Comparison of ENCODE assay signal across 7 cellular contexts in the genomic region with DNA sequence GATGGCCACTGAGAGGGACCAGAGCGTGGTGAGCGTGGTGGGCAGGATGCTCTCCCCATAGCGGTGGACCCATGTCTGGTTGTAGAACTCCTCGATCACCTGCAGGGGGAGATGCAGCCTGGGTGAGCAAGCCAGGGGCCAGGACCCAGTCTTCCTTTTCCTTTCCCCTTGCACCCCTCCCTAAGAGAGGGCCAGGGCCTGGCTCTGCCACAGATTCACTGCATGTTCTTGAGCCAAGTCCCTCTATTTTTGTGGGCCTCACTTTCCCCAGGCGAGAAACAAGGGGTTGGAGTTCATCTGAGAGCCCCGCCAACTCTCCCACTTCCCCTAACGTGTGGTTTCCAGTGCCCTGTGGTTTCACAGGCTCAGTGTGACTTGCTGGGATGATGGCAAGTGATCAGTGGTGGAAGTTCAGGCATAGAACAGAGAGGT. TPM values are rescaled to one million over a fixed set of nuclear protein-coding genes. Genes with fewer than 3 reads are reported as not detected.
A peak's percentile ranks its signal among the peaks of the same experiment; 100 is the strongest.
DNase-seq lines count a peak whose midpoint lies in the region; ATAC-seq, FAIRE-seq and TF ChIP-seq lines count a peak whose summit lies in the region.

No MANE protein-coding gene starts in this region.

- H3K9me3 ChIP-seq in HepG2 (ENCODE audit: low read length) (no peaks in the 10 kb centered on the region), tibial artery (no peaks in the 10 kb centered on the region)

- in situ Hi-C loops in HepG2 (cut with HindIII; ENCODE audit: extremely low pct_ligation_motif_present, low pct_unique_long_range_greater_than_20kb) = no loop called here

- no peak overlapping the region for H3K27ac ChIP-seq in HepG2 (ENCODE audit: extremely low read length, insufficient read depth, low read length)
- H3K27ac ChIP-seq in tibial artery = no peak overlapping the region

- H3K36me3 ChIP-seq in bronchial epithelial cell (ENCODE audit: control insufficient read depth, insufficient read depth, low read length) (peaks cover 68% of the 10 kb centered on the region), HepG2 (replicated peaks in 1 of 2; ENCODE audit: control insufficient read depth in 1 of 2, insufficient read depth in 2 of 2, low read length in 2 of 2) (peaks cover 82 to 100% of the 10 kb centered on the region in 2 experiments), tibial artery (peaks cover 33 to 64% (median 45%) of the 10 kb centered on the region in 3 donors)

- TF ChIP-seq POLR2A in HepG2 (IDR thresholded peaks at IDR 0.05; ENCODE audit: insufficient read depth in 1 of 2, low read depth in 2 of 2, low read length in 2 of 2) = no peak

- CTCF ChIA-PET in HepG2 (lab: Yijun Ruan, JAX; ENCODE audit: low intra/inter-chr PET ratio, low total read pairs) = interaction anchor here (1.9 kb wide), 1 partner anchor 143 kb away, joined by 28 read pairs; no protein-coding TSS in a partner anchor

- 86% methylated on average over 7 of the region's 7 CpGs for WGBS in HepG2 (ENCODE audit: low lambda C conversion rate)

- ATAC-seq in HepG2 (peak; percentile 59), HG03378 (IDR thresholded peaks at IDR 0.05; ENCODE audit: unreplicated experiment) (no peak)

- DNase-seq in GM03348 (ENCODE audit: low spot score) (peak; percentile 68), T-helper 9 cell (peak; percentile 35), bronchial epithelial cell (ENCODE audit: low read depth) (no peak), HepG2 (ENCODE audit: low spot score) (no peak), tibial artery (peak in 1 of 2 donors; percentile 69)

- TF ChIP-seq CTCF in bronchial epithelial cell (IDR thresholded peaks at IDR 0.05; ENCODE audit: insufficient read depth, low read length, severe bottlenecking) (peak; percentile 66), HepG2 (CRISPR knock-in tag; IDR thresholded peaks at IDR 0.05) (peak; percentile 68), tibial artery (IDR thresholded peaks at IDR 0.05) (peak; percentile 33 to 35)

- POLR2A ChIA-PET in HepG2 (lab: Yijun Ruan, JAX) = no interaction called here

- H3K4me1 ChIP-seq in HepG2 (ENCODE audit: insufficient read depth, low read length) (peaks cover 73% of the 10 kb centered on the region; the same call in 1 of the 2 replicates), tibial artery (peaks cover 0 to 20% (median 7%) of the 10 kb centered on the region in 4 donors)

- H3K27me3 ChIP-seq in bronchial epithelial cell (ENCODE audit: control insufficient read depth, insufficient read depth, low read length) = no peaks in the 10 kb centered on the region
- H3K27me3 ChIP-seq in HepG2 (ENCODE audit: control insufficient read depth in 1 of 2, insufficient read depth in 2 of 2, low read length in 2 of 2) = no peaks in the 10 kb centered on the region
- H3K27me3 ChIP-seq in tibial artery = no peaks in the 10 kb centered on the region

- H3K9ac ChIP-seq in HepG2 (ENCODE audit: insufficient read depth, low read depth, low read length) = no peak overlapping the region

- H4K20me1 ChIP-seq in HepG2 (ENCODE audit: insufficient read depth, low read length) = peaks cover 98% of the 10 kb centered on the region

- TF ChIP-seq EP300 in Ishikawa (IDR thresholded peaks at IDR 0.05; ENCODE audit: borderline replicate concordance) (no peak), HepG2 (IDR thresholded peaks at IDR 0.05; ENCODE audit: low read depth in 2 of 2, low read length in 2 of 2) (no peak), HepG2 (CRISPR knock-in tag; IDR thresholded peaks at IDR 0.05; ENCODE audit: borderline replicate concordance) (no peak)

- no peak overlapping the region for H3K4me2 ChIP-seq in HepG2 (ENCODE audit: low read depth, low read length)

- no peak overlapping the region for H3K4me3 ChIP-seq in bronchial epithelial cell (ENCODE audit: low read depth, low read length)
- no peak overlapping the region for H3K4me3 ChIP-seq in HepG2 (replicated peaks in 1 of 3; ENCODE audit: insufficient read depth in 1 of 3, low read depth in 2 of 3, low read length in 3 of 3)
- no peak overlapping the region for H3K4me3 ChIP-seq in tibial artery

- no TSS peak for BruUV-seq in HepG2 (replicated peaks; lab: Mats Ljungman, UMichigan)

- no peak overlapping the region for H2AFZ ChIP-seq in HepG2 (ENCODE audit: low read length)

- FAIRE-seq in bronchial epithelial cell (lab: Jason Lieb, UNC) (no peak), HepG2 (lab: Jason Lieb, UNC) (peak; percentile 32)

- intact Hi-C loops in HepG2 (cut with micrococcal nuclease; ENCODE audit: unreplicated experiment) = loop anchor here (1.0 kb wide), 1 partner anchor 142 kb away; no protein-coding TSS in a partner anchor
- intact Hi-C loops in tibial artery (cut with DNase I; ENCODE audit: low total_unique reads) = no loop called here

- peaks cover 45% of the 10 kb centered on the region for H3K79me2 ChIP-seq in HepG2 (ENCODE audit: insufficient read depth, low read length)

- TF ChIP-seq RAD21 in Ishikawa (IDR thresholded peaks at IDR 0.05; ENCODE audit: low read depth) (peak; percentile 63), HepG2 (CRISPR knock-in tag; IDR thresholded peaks at IDR 0.05) (peak; percentile 61)

TF ChIP-seq in Ishikawa, 13 proteins besides CTCF, POLR2A, EP300 and RAD21:
- TF ChIP-seq FOXM1 (IDR thresholded peaks at IDR 0.05; ENCODE audit: borderline replicate concordance, low read depth) = no peak
TF ChIP-seq in Ishikawa: peak in this region for 0.

TF ChIP-seq in HepG2, 621 proteins besides CTCF, POLR2A, EP300 and RAD21 (continues in another document):
- TF ChIP-seq TBX2 (CRISPR knock-in tag; IDR thresholded peaks at IDR 0.05; ENCODE audit: borderline replicate concordance) = peak; percentile 19; the same call in 1 of the 2 replicates
- peak; percentile 73 for TF ChIP-seq SMC3 (IDR thresholded peaks at IDR 0.05; ENCODE audit: low read length)
- TF ChIP-seq MIER3 (CRISPR knock-in tag; IDR thresholded peaks at IDR 0.05; ENCODE audit: borderline replicate concordance) = 0 out of 2 replicates have a peak, but pooled peaks have one; percentile 19
- peak; percentile 71 for TF ChIP-seq STAG1 (CRISPR knock-in tag; IDR thresholded peaks at IDR 0.05)
- 0 out of 2 replicates have a peak, but pooled peaks have one; percentile 22 for TF ChIP-seq SAP130 (CRISPR knock-in tag; IDR thresholded peaks at IDR 0.05; ENCODE audit: low read depth)
- TF ChIP-seq, protein P1, sequence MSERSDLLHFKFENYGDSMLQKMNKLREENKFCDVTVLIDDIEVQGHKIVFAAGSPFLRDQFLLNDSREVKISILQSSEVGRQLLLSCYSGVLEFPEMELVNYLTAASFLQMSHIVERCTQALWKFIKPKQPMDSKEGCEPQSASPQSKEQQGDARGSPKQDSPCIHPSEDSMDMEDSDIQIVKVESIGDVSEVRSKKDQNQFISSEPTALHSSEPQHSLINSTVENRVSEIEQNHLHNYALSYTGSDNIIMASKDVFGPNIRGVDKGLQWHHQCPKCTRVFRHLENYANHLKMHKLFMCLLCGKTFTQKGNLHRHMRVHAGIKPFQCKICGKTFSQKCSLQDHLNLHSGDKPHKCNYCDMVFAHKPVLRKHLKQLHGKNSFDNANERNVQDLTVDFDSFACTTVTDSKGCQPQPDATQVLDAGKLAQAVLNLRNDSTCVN (CRISPR knock-in tag; IDR thresholded peaks at IDR 0.05; ENCODE audit: borderline replicate concordance) = no peak
- TF ChIP-seq RXRA (CRISPR knock-in tag; IDR thresholded peaks at IDR 0.05) = peak; percentile 11; the same call in 1 of the 2 replicates
- peak; percentile 39 for TF ChIP-seq RBM22 (optimal IDR thresholded peaks at IDR 0.05; ENCODE audit: low read length)

RNA-seq across cellular contexts. Expression of a gene that starts 27.5 kb away (rescaled TPM):
- 1,197 and 1,905 TPM in 2 replicates for total RNA-seq in bronchial epithelial cell
- total RNA-seq in HepG2 (2016; rRNA removed; fragmentation: Illumina TruSeq; extraction: Trizol) = 54.3 and 125 TPM in 2 replicates
- 17.1 and 18.0 TPM in 2 replicates for total RNA-seq in HepG2 (2016; cell fraction: cytosol; rRNA removed; fragmentation: Illumina TruSeq; extraction: Trizol; ENCODE audit: low read depth)
- total RNA-seq in HepG2 (2016; cell fraction: insoluble cytoplasmic fraction; rRNA removed; fragmentation: Illumina TruSeq; extraction: Trizol) = 44.3 and 121 TPM in 2 replicates
- total RNA-seq in HepG2 (2016; cell fraction: membrane; rRNA removed; fragmentation: Illumina TruSeq; extraction: Trizol) = 38.1 and 44.0 TPM in 2 replicates
- total RNA-seq in HepG2 (2016; cell fraction: nucleus; rRNA removed; fragmentation: Illumina TruSeq; extraction: Trizol) = 146 and 160 TPM in 2 replicates
- 315 and 423 TPM in 2 replicates for polyA plus RNA-seq in HepG2 (2011; rRNA removed)
- polyA plus RNA-seq in HepG2 (2011; cell fraction: cytosol; rRNA removed) = 201 and 410 TPM in 2 replicates
- 305 and 663 TPM in 2 replicates for polyA plus RNA-seq in HepG2 (2011; cell fraction: nucleus; rRNA removed)
- polyA plus RNA-seq in HepG2 (2012) = 253 and 372 TPM in 2 replicates
- polyA plus RNA-seq in HepG2 (2016; cell fraction: cytosol; fragmentation: Illumina TruSeq; extraction: Trizol; ENCODE audit: low read depth) = 10.8 and 11.3 TPM in 2 replicates
- polyA plus RNA-seq in HepG2 (2016; cell fraction: insoluble cytoplasmic fraction; fragmentation: Illumina TruSeq; extraction: Trizol; ENCODE audit: low read depth) = 47.5 and 58.0 TPM in 2 replicates
- polyA plus RNA-seq in HepG2 (2016; cell fraction: membrane; fragmentation: Illumina TruSeq; extraction: Trizol; ENCODE audit: low read depth) = 20.7 and 24.0 TPM in 2 replicates
- 232 and 245 TPM in 2 replicates for polyA plus RNA-seq in HepG2 (2016; cell fraction: nucleus; fragmentation: Illumina TruSeq; extraction: Trizol; ENCODE audit: insufficient read depth, low read depth)
- polyA minus RNA-seq in HepG2 (2011; rRNA and poly(A)+ RNA removed; ENCODE audit: low replicate concordance) = 61.9 and 1,182 TPM in 2 replicates
- polyA minus RNA-seq in HepG2 (2011; cell fraction: cytosol; rRNA and poly(A)+ RNA removed) = 204 and 374 TPM in 2 replicates
- 146 and 207 TPM in 2 replicates for polyA minus RNA-seq in HepG2 (2011; cell fraction: nucleus; rRNA and poly(A)+ RNA removed)

Comparison
In these comparisons a context has a peak if more than half of its experiments do, and no peak if none do; other contexts are left out.
1. DNase-seq: peak in GM03348 (single experiment) and T-helper 9 cell (single experiment); none in bronchial epithelial cell (single experiment) and HepG2 (single experiment).
2. Peak in every context shown above with its lines, with median percentiles within 50 percentile points of each other: CTCF ChIP-seq.